In the genomic region with DNA sequence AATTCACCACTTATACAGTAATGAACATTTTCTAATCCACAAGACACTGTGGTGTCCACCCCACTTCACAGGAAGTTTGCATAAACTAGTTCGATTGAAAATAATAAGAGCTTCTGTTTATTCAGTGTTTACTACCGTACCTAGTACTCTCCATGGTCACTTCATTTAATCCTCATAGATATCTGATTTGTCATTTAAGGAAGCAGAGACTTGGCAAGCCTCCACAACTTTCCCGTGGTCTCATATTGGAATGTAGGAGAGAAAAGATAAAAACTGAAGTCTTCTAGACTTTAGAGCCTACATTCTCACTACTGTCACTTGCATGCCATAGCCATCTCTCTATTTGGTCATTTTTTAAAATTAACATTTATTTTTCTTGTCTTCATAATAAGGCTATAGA, we compare ENCODE assay signal across 16 cellular contexts.
"Had no signal": no experiment of that assay in that cellular context is flagged by ENCODE, and none has a peak within 500 bp of the region (broad histone marks: within the 10 kb centered on the region; RNA-seq: fewer than 3 reads in every experiment).

No MANE protein-coding gene starts in this region.

- H3K27ac Mint-ChIP-seq: activated CD4-positive, alpha-beta memory T cell treated with anti-CD3 and anti-CD28 coated beads, Interleukin-2, amount 10 ng/mL, durations not matched to agents 7 days and 5 days; activated naive CD8-positive, alpha-beta T cell treated with anti-CD3 and anti-CD28 coated beads, Interleukin-2, amount 50 U/mL, for 24 hours; activated T-cell treated with anti-CD3 and anti-CD28 coated beads, Interleukin-2, amount 50 U/mL, for 72 hours; endodermal cell; stimulated activated memory B cell treated with anti-CD40 and anti-IgM and Interleukin-4, amounts not matched to agents 10 μg/mL and 1 μg/mL and 100 μg/mL, for 72 hours; T-helper 17 cell had no signal

- H3K4me1 ChIP-seq: body of pancreas, lower lobe of right lung, parathyroid adenoma, tibial artery, uterus had no signal

- H3K9me3 ChIP-seq: body of pancreas, lower lobe of right lung, tibial artery, uterus had no signal

- H3K36me3 Mint-ChIP-seq: stimulated activated memory B cell treated with anti-CD40 and anti-IgM and Interleukin-4, amounts not matched to agents 10 μg/mL and 1 μg/mL and 100 μg/mL, for 72 hours had no signal

- H3K9me3 Mint-ChIP-seq: activated CD4-positive, alpha-beta memory T cell treated with anti-CD3 and anti-CD28 coated beads, Interleukin-2, amount 10 ng/mL, durations not matched to agents 7 days and 5 days; activated T-cell treated with anti-CD3 and anti-CD28 coated beads, Interleukin-2, amount 50 U/mL, for 72 hours; stimulated activated memory B cell treated with anti-CD40 and anti-IgM and Interleukin-4, amounts not matched to agents 10 μg/mL and 1 μg/mL and 100 μg/mL, for 72 hours had no signal

- DNase-seq: activated CD4-positive, alpha-beta memory T cell treated with anti-CD3 and anti-CD28 coated beads, Interleukin-2, amount 10 ng/mL, durations not matched to agents 7 days and 5 days; activated naive CD4-positive, alpha-beta T cell treated with Interleukin-2 at 50 U/mL for 16 hours; activated naive CD8-positive, alpha-beta T cell treated with anti-CD3 and anti-CD28 coated beads, Interleukin-2, amount 50 U/mL, for 24 hours; activated T-cell treated with anti-CD3 and anti-CD28 coated beads, Interleukin-2, amount 50 U/mL, for 72 hours; body of pancreas; endodermal cell; hypothalamus; lower lobe of right lung; midbrain; retina; T-helper 17 cell; tibial artery; uterus had no signal

- H3K27me3 ChIP-seq: body of pancreas, tibial artery, uterus had no signal

- H3K79me2 ChIP-seq: parathyroid adenoma had no signal

- H3K9ac ChIP-seq: parathyroid adenoma had no signal

- H3K36me3 ChIP-seq: lower lobe of right lung, tibial artery, uterus had no signal

- H3K4me3 Mint-ChIP-seq: activated CD4-positive, alpha-beta memory T cell treated with anti-CD3 and anti-CD28 coated beads, Interleukin-2, amount 10 ng/mL, durations not matched to agents 7 days and 5 days; activated naive CD8-positive, alpha-beta T cell treated with anti-CD3 and anti-CD28 coated beads, Interleukin-2, amount 50 U/mL, for 24 hours; activated T-cell treated with anti-CD3 and anti-CD28 coated beads, Interleukin-2, amount 50 U/mL, for 72 hours; endodermal cell; stimulated activated memory B cell treated with anti-CD40 and anti-IgM and Interleukin-4, amounts not matched to agents 10 μg/mL and 1 μg/mL and 100 μg/mL, for 72 hours; T-helper 17 cell had no signal

- H3K4me1 Mint-ChIP-seq: activated CD4-positive, alpha-beta memory T cell treated with anti-CD3 and anti-CD28 coated beads, Interleukin-2, amount 10 ng/mL, durations not matched to agents 7 days and 5 days; activated naive CD8-positive, alpha-beta T cell treated with anti-CD3 and anti-CD28 coated beads, Interleukin-2, amount 50 U/mL, for 24 hours; stimulated activated memory B cell treated with anti-CD40 and anti-IgM and Interleukin-4, amounts not matched to agents 10 μg/mL and 1 μg/mL and 100 μg/mL, for 72 hours; T-helper 17 cell had no signal

- H3K27me3 Mint-ChIP-seq: activated CD4-positive, alpha-beta memory T cell treated with anti-CD3 and anti-CD28 coated beads, Interleukin-2, amount 10 ng/mL, durations not matched to agents 7 days and 5 days; activated naive CD8-positive, alpha-beta T cell treated with anti-CD3 and anti-CD28 coated beads, Interleukin-2, amount 50 U/mL, for 24 hours; stimulated activated memory B cell treated with anti-CD40 and anti-IgM and Interleukin-4, amounts not matched to agents 10 μg/mL and 1 μg/mL and 100 μg/mL, for 72 hours had no signal

- H3K4me3 ChIP-seq: body of pancreas, lower lobe of right lung, smooth muscle cell, tibial artery, uterus had no signal

- H3K4me2 ChIP-seq: smooth muscle cell had no signal

- H2AFZ ChIP-seq: parathyroid adenoma had no signal

- ATAC-seq: activated naive CD8-positive, alpha-beta T cell treated with anti-CD3 and anti-CD28 coated beads, Interleukin-2, amount 50 U/mL, for 24 hours; activated T-cell treated with anti-CD3 and anti-CD28 coated beads, Interleukin-2, amount 50 U/mL, for 72 hours; body of pancreas; lower lobe of right lung; stimulated activated memory B cell treated with anti-CD40 and anti-IgM and Interleukin-4, amounts not matched to agents 10 μg/mL and 1 μg/mL and 100 μg/mL, for 72 hours; T-helper 17 cell had no signal

- H3K27ac ChIP-seq: body of pancreas, lower lobe of right lung, parathyroid adenoma, tibial artery, uterus had no signal
